1 cellular context compared by ENCODE assay signal in the genomic region with DNA sequence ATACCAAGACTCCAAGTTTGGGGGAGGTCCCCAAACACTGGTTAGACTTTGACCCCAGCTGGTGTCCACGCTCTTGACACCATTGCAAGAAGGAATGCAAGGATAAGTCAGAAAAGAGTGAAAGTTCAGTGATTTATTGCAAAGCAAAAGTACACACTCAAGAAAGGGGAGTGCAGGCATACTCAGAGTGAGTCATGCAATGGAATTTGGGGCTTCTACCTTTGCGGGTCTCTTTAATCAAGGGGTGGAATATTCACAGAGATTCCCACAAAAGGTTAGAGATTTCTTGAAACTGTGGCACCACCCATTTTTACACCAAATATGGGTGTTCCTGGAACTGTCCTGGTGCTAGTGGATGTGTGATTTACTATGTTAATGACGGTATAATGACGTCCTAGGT.
TF ChIP-seq lines count a peak whose summit lies in the region.

No MANE protein-coding gene starts in this region.

TF ChIP-seq in HCT116, 20 proteins besides CTCF, POLR2A, EP300 and RAD21 (continued from another document):
- TF ChIP-seq SIN3A (IDR thresholded peaks at IDR 0.05; ENCODE audit: low read depth), result no peak
- TF ChIP-seq, protein P1, sequence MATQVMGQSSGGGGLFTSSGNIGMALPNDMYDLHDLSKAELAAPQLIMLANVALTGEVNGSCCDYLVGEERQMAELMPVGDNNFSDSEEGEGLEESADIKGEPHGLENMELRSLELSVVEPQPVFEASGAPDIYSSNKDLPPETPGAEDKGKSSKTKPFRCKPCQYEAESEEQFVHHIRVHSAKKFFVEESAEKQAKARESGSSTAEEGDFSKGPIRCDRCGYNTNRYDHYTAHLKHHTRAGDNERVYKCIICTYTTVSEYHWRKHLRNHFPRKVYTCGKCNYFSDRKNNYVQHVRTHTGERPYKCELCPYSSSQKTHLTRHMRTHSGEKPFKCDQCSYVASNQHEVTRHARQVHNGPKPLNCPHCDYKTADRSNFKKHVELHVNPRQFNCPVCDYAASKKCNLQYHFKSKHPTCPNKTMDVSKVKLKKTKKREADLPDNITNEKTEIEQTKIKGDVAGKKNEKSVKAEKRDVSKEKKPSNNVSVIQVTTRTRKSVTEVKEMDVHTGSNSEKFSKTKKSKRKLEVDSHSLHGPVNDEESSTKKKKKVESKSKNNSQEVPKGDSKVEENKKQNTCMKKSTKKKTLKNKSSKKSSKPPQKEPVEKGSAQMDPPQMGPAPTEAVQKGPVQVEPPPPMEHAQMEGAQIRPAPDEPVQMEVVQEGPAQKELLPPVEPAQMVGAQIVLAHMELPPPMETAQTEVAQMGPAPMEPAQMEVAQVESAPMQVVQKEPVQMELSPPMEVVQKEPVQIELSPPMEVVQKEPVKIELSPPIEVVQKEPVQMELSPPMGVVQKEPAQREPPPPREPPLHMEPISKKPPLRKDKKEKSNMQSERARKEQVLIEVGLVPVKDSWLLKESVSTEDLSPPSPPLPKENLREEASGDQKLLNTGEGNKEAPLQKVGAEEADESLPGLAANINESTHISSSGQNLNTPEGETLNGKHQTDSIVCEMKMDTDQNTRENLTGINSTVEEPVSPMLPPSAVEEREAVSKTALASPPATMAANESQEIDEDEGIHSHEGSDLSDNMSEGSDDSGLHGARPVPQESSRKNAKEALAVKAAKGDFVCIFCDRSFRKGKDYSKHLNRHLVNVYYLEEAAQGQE (IDR thresholded peaks at IDR 0.05; ENCODE audit: low read depth), result no peak
- no peak for TF ChIP-seq EGR1 (IDR thresholded peaks at IDR 0.05; ENCODE audit: low read depth)
- TF ChIP-seq SRF (IDR thresholded peaks at IDR 0.05; ENCODE audit: low read depth), result peak; percentile 27; the same call in 1 of the 2 replicates
- TF ChIP-seq, protein P2, sequence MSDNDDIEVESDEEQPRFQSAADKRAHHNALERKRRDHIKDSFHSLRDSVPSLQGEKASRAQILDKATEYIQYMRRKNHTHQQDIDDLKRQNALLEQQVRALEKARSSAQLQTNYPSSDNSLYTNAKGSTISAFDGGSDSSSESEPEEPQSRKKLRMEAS (IDR thresholded peaks at IDR 0.05), result no peak
- TF ChIP-seq EZH2phosphoT487 (IDR thresholded peaks at IDR 0.05; ENCODE audit: borderline replicate concordance), result no peak
- TF ChIP-seq ZNF274 (IDR thresholded peaks at IDR 0.05; ENCODE audit: low read depth, low read length), result no peak
